In genomic region chr7:135160858-135161653, GRCh38 we compare ENCODE assay signal across 8 cellular contexts. TPM values are rescaled to one million over a fixed set of nuclear protein-coding genes. Genes with fewer than 3 reads are reported as not detected.
DNase-seq lines count a peak whose midpoint lies in the region; ATAC-seq and TF ChIP-seq lines count a peak whose summit lies in the region.

No MANE protein-coding gene starts in this region.

- H2AFZ ChIP-seq in Loucy (ENCODE audit: low read length): no peak overlapping the region

- H3K9ac ChIP-seq in Loucy (ENCODE audit: low read depth, low read length, poor library complexity, severe bottlenecking): no peak overlapping the region

- no peak for DNase-seq in central memory CD8-positive, alpha-beta T cell (ENCODE audit: low spot score in 2 of 2)
- no peak for DNase-seq in natural killer cell treated with Interleukin-12 subunit alpha and Interleukin-12 subunit beta and Interleukin-15 and Interleukin-18, amount 100 ng/mL, for 72 hours (ENCODE audit: low spot score)
- DNase-seq in stimulated activated CD4-positive, alpha-beta T cell treated with anti-CD3 and anti-CD28 coated beads, Interleukin-2, amount 100 ng/mL, for 24 hours: no peak
- DNase-seq in posterior vena cava (ENCODE audit: low spot score) (no peak), NCI-H345 treated with DMSO at 0.1 percent for 48 hours (lab: John Stamatoyannopoulos, UW; ENCODE audit: unreplicated experiment) (no peak)

- TF ChIP-seq CTCF in DOHH2 (IDR thresholded peaks at IDR 0.05; ENCODE audit: low read depth, low read length, poor library complexity, severe bottlenecking): peak; percentile 32
- TF ChIP-seq CTCF in Loucy (conservative IDR thresholded peaks at IDR 0.05; ENCODE audit: low read length): no peak

- peaks cover 16% of the 10 kb centered on the region for H3K36me3 Mint-ChIP-seq in central memory CD8-positive, alpha-beta T cell (ENCODE audit: insufficient read depth)
- peaks cover 43% of the 10 kb centered on the region for H3K36me3 Mint-ChIP-seq in natural killer cell treated with Interleukin-12 subunit alpha and Interleukin-12 subunit beta and Interleukin-15 and Interleukin-18, amount 100 ng/mL, for 72 hours

- H4K20me1 ChIP-seq in DOHH2 (ENCODE audit: control insufficient read depth, insufficient read depth, low read depth, low read length): no peaks in the 10 kb centered on the region
- H4K20me1 ChIP-seq in Loucy (ENCODE audit: insufficient read depth, low read length, poor library complexity, severe bottlenecking): peaks cover 7% of the 10 kb centered on the region

- peak overlapping the region; percentile 6 for H3K4me3 Mint-ChIP-seq in central memory CD8-positive, alpha-beta T cell
- peak overlapping the region; percentile 50 for H3K4me3 Mint-ChIP-seq in natural killer cell treated with Interleukin-12 subunit alpha and Interleukin-12 subunit beta and Interleukin-15 and Interleukin-18, amount 100 ng/mL, for 72 hours

- H3K4me1 Mint-ChIP-seq in central memory CD8-positive, alpha-beta T cell: peaks cover 75% of the 10 kb centered on the region
- H3K4me1 Mint-ChIP-seq in natural killer cell treated with Interleukin-12 subunit alpha and Interleukin-12 subunit beta and Interleukin-15 and Interleukin-18, amount 100 ng/mL, for 72 hours (ENCODE audit: low read depth in 2 of 2): peaks cover 56 to 60% of the 10 kb centered on the region in 2 donors

- no peaks in the 10 kb centered on the region for H3K79me2 ChIP-seq in DOHH2 (ENCODE audit: control insufficient read depth, low read length)
- H3K79me2 ChIP-seq in Loucy (ENCODE audit: insufficient read depth, low read length): no peaks in the 10 kb centered on the region

- H3K27ac Mint-ChIP-seq in central memory CD8-positive, alpha-beta T cell (ENCODE audit: low read depth): peak overlapping the region; percentile 80
- H3K27ac Mint-ChIP-seq in natural killer cell treated with Interleukin-12 subunit alpha and Interleukin-12 subunit beta and Interleukin-15 and Interleukin-18, amount 100 ng/mL, for 72 hours: peak overlapping the region; percentile 79 to 95

- H3K27me3 ChIP-seq in DOHH2 (ENCODE audit: control insufficient read depth, low read length): no peaks in the 10 kb centered on the region
- H3K27me3 ChIP-seq in Loucy (ENCODE audit: insufficient read depth, low read length, poor library complexity, severe bottlenecking): no peaks in the 10 kb centered on the region

- H3K4me2 ChIP-seq in DOHH2 (ENCODE audit: low read length): peak overlapping the region; percentile 73
- H3K4me2 ChIP-seq in Loucy (ENCODE audit: low read depth, low read length, poor library complexity, severe bottlenecking): peak overlapping the region; percentile 43

- peaks cover 27% of the 10 kb centered on the region for H3K4me1 ChIP-seq in DOHH2 (ENCODE audit: control insufficient read depth, low read length)
- H3K4me1 ChIP-seq in Loucy (ENCODE audit: insufficient read depth, low read length, poor library complexity, severe bottlenecking): peaks cover 17% of the 10 kb centered on the region

- no peaks in the 10 kb centered on the region for H3K27me3 Mint-ChIP-seq in central memory CD8-positive, alpha-beta T cell
- H3K27me3 Mint-ChIP-seq in natural killer cell treated with Interleukin-12 subunit alpha and Interleukin-12 subunit beta and Interleukin-15 and Interleukin-18, amount 100 ng/mL, for 72 hours: no peaks in the 10 kb centered on the region

- intact Hi-C loops in posterior vena cava (cut with DNase I): loop anchor here (10.0 kb wide), 2 partner anchors 176 to 476 kb away; partner anchors contain the start of gene AGBL3 (in 1 of the 2)

- H3K9me3 Mint-ChIP-seq in central memory CD8-positive, alpha-beta T cell: peaks cover 15% of the 10 kb centered on the region
- H3K9me3 Mint-ChIP-seq in natural killer cell treated with Interleukin-12 subunit alpha and Interleukin-12 subunit beta and Interleukin-15 and Interleukin-18, amount 100 ng/mL, for 72 hours: peaks cover 17% of the 10 kb centered on the region

- H3F3A ChIP-seq in DOHH2 (ENCODE audit: control insufficient read depth, insufficient read depth): peaks cover 6% of the 10 kb centered on the region
- no peaks in the 10 kb centered on the region for H3F3A ChIP-seq in Loucy (ENCODE audit: low read depth)

- ATAC-seq in central memory CD8-positive, alpha-beta T cell (replicated peaks; ENCODE audit: extremely low read depth, poor library complexity, severe bottlenecking): no peak
- ATAC-seq in natural killer cell treated with Interleukin-12 subunit alpha and Interleukin-12 subunit beta and Interleukin-15 and Interleukin-18, amount 100 ng/mL, for 72 hours: no peak
- ATAC-seq in HG02938 (IDR thresholded peaks at IDR 0.05; ENCODE audit: unreplicated experiment): no peak

- H3K9me3 ChIP-seq in DOHH2 (ENCODE audit: control insufficient read depth, insufficient read depth, low read length) (peaks cover 36% of the 10 kb centered on the region), Loucy (ENCODE audit: insufficient read depth, low read depth, low read length) (peaks cover 9% of the 10 kb centered on the region)

- no peaks in the 10 kb centered on the region for H3K9me2 ChIP-seq in DOHH2 (replicated peaks; ENCODE audit: control insufficient read depth, low read length)
- H3K9me2 ChIP-seq in Loucy (replicated peaks; ENCODE audit: low read depth, low read length): no peaks in the 10 kb centered on the region

- H3K36me3 ChIP-seq in DOHH2 (ENCODE audit: control insufficient read depth, low read length) (peaks cover 49% of the 10 kb centered on the region), Loucy (ENCODE audit: insufficient read depth, low read length) (peaks cover 7% of the 10 kb centered on the region; the same call in 1 of the 2 replicates)

- peak overlapping the region; percentile 56 for H3K4me3 ChIP-seq in DOHH2 (ENCODE audit: low read length)
- H3K4me3 ChIP-seq in Loucy (ENCODE audit: low read length, poor library complexity, severe bottlenecking): no peak overlapping the region

- H3K27ac ChIP-seq in DOHH2 (ENCODE audit: low read depth, low read length): peak overlapping the region; percentile 62

RNA-seq across cellular contexts. Expression of gene CYREN, which starts 9.5 kb away (rescaled TPM):
- total RNA-seq in natural killer cell treated with Interleukin-12 subunit alpha and Interleukin-12 subunit beta and Interleukin-15 and Interleukin-18, amount 100 ng/mL, for 72 hours: 10 to 100 TPM; 47.2 to 68.5 TPM
- 10 to 100 TPM; 26.8 to 31.7 TPM for total RNA-seq in posterior vena cava

RNA-seq across cellular contexts. Expression of gene TMEM140, which starts 13.2 kb away (rescaled TPM):
- total RNA-seq in natural killer cell treated with Interleukin-12 subunit alpha and Interleukin-12 subunit beta and Interleukin-15 and Interleukin-18, amount 100 ng/mL, for 72 hours: 10 to 100 TPM; 10.2 to 17.4 TPM
- 10 to 100 TPM in 1 of 2 donors, 1 to 10 TPM in 1; 8.8 to 12.2 TPM for total RNA-seq in posterior vena cava

RNA-seq across cellular contexts. Expression of gene WDR91, which starts 50.3 kb away (rescaled TPM):
- total RNA-seq in natural killer cell treated with Interleukin-12 subunit alpha and Interleukin-12 subunit beta and Interleukin-15 and Interleukin-18, amount 100 ng/mL, for 72 hours: 10 to 100 TPM; 11.9 to 22.8 TPM
- total RNA-seq in posterior vena cava: 10 to 100 TPM in 1 of 2 donors, 1 to 10 TPM in 1; 9.2 to 11.3 TPM
